Comparison of ENCODE assay signal across 8 cellular contexts in genomic region chr4:143183513-143184216, GRCh38. TPM values are rescaled to one million over a fixed set of nuclear protein-coding genes. Genes with fewer than 3 reads are reported as not detected.
A peak's percentile ranks its signal among the peaks of the same experiment; 100 is the strongest.
DNase-seq lines count a peak whose midpoint lies in the region; ATAC-seq, FAIRE-seq and TF ChIP-seq lines count a peak whose summit lies in the region.

No MANE protein-coding gene starts in this region.

- peak overlapping the region; percentile 97 for H2AFZ ChIP-seq in GM23248
- peak overlapping the region; percentile 65 for H2AFZ ChIP-seq in endothelial cell of umbilical vein (ENCODE audit: low read depth, low read length)

- 77% methylated on average over 9 of the region's 9 CpGs for WGBS in GM23248 (ENCODE audit: low coverage in 1 of 2, low lambda C conversion rate in 2 of 2, missing lambda C conversion rate in 2 of 2), 2 experiments

- H3K79me2 ChIP-seq in GM23248 (ENCODE audit: insufficient read depth): peaks cover 52% of the 10 kb centered on the region
- peaks cover 36% of the 10 kb centered on the region for H3K79me2 ChIP-seq in endothelial cell of umbilical vein (ENCODE audit: control insufficient read depth, insufficient read depth, low read length)

- H3K4me1 ChIP-seq in GM23248 (ENCODE audit: insufficient read depth) (peaks cover 32% of the 10 kb centered on the region), Panc1 (ENCODE audit: control insufficient read depth, insufficient read depth, low read length) (peaks cover 3% of the 10 kb centered on the region; the same call in 1 of the 2 replicates), endothelial cell of umbilical vein (ENCODE audit: control insufficient read depth, extremely low read depth, insufficient read depth, low read length) (peaks cover 22% of the 10 kb centered on the region)

- H3K27me3 ChIP-seq in GM23248 (replicated peaks; ENCODE audit: insufficient read depth) (no peaks in the 10 kb centered on the region), Panc1 (ENCODE audit: control insufficient read depth, insufficient read depth, low read length) (no peaks in the 10 kb centered on the region), endothelial cell of umbilical vein (ENCODE audit: control insufficient read depth in 2 of 2, insufficient read depth in 2 of 2, low read length in 2 of 2) (no peaks in the 10 kb centered on the region)

- H3K36me3 ChIP-seq in GM23248 (ENCODE audit: low read depth) (no peaks in the 10 kb centered on the region), Panc1 (ENCODE audit: control insufficient read depth, insufficient read depth, low read length) (no peaks in the 10 kb centered on the region; the same call in none of the 2 replicates), endothelial cell of umbilical vein (ENCODE audit: control insufficient read depth in 2 of 2, extremely low read depth in 1 of 2, insufficient read depth in 2 of 2, low read length in 2 of 2) (peaks cover 0 to 2% of the 10 kb centered on the region in 2 experiments)

- peak; percentile 36 for DNase-seq in GM23248
- no peak for DNase-seq in Panc1 (ENCODE audit: low read depth, low spot score)
- no peak for DNase-seq in endothelial cell of umbilical vein (ENCODE audit: low read depth, low spot score)
- peak; percentile 26 for DNase-seq in pons (ENCODE audit: low spot score)
- DNase-seq in SHP77 treated with DMSO at 0.1 percent for 48 hours (lab: John Stamatoyannopoulos, UW): no peak
- no peak for DNase-seq in NCI-H524 (lab: John Stamatoyannopoulos, UW)
- no peak for DNase-seq in OCI-M2 (lab: John Stamatoyannopoulos, UW; ENCODE audit: unreplicated experiment)
- no peak for DNase-seq in sciatic nerve (ENCODE audit: low spot score)

- H3K9me1 ChIP-seq in endothelial cell of umbilical vein (replicated peaks; ENCODE audit: control insufficient read depth, extremely low read depth, insufficient read depth, low read length): no peaks in the 10 kb centered on the region

- FAIRE-seq in endothelial cell of umbilical vein (lab: Jason Lieb, UNC): no peak

- dilution Hi-C loops in endothelial cell of umbilical vein (cut with MboI; ENCODE audit: extremely low pct_ligation_motif_present, low sequenced_read_pairs): no loop called here

- peak overlapping the region; percentile 96 for H3K27ac ChIP-seq in GM23248
- peak overlapping the region; percentile 92 for H3K27ac ChIP-seq in Panc1 (ENCODE audit: low read length)
- peak overlapping the region; percentile 73 for H3K27ac ChIP-seq in endothelial cell of umbilical vein (ENCODE audit: insufficient read depth, low read depth, low read length)

- peak overlapping the region; percentile 97 for H3K9ac ChIP-seq in GM23248
- H3K9ac ChIP-seq in endothelial cell of umbilical vein (replicated peaks; ENCODE audit: extremely low read depth, insufficient read depth, low read length): peak overlapping the region; percentile 91

- ATAC-seq in Panc1: no peak
- ATAC-seq in sciatic nerve: no peak

- TF ChIP-seq POLR2A in endothelial cell of umbilical vein (IDR thresholded peaks at IDR 0.05; ENCODE audit: low read depth, low read length): no peak

- H3K4me3 ChIP-seq in GM23248 (peak overlapping the region; percentile 87), Panc1 (ENCODE audit: low read depth in 2 of 2, low read length in 2 of 2) (peak overlapping the region; percentile 82 to 92), endothelial cell of umbilical vein (replicated peaks in 1 of 3; ENCODE audit: insufficient read depth in 1 of 3, low read depth in 1 of 3, low read length in 3 of 3) (peak overlapping the region; percentile 64 to 84 (median 69))

- TSS peak; percentile 97 for BruUV-seq in Panc1 (replicated peaks; lab: Mats Ljungman, UMichigan)
- BruUV-seq in endothelial cell of umbilical vein (replicated peaks; lab: Mats Ljungman, UMichigan): no TSS peak

- no peaks in the 10 kb centered on the region for H3K9me2 ChIP-seq in GM23248 (ENCODE audit: insufficient read depth)

- H3K4me2 ChIP-seq in GM23248 (ENCODE audit: unreplicated experiment): peak overlapping the region; percentile 91
- peak overlapping the region; percentile 95 for H3K4me2 ChIP-seq in endothelial cell of umbilical vein (ENCODE audit: insufficient read depth, low read length)

- H4K20me1 ChIP-seq in GM23248 (ENCODE audit: insufficient read depth): no peaks in the 10 kb centered on the region; the same call in 1 of the 2 replicates
- H4K20me1 ChIP-seq in endothelial cell of umbilical vein (replicated peaks; ENCODE audit: control insufficient read depth, extremely low read depth, insufficient read depth, low read length): no peaks in the 10 kb centered on the region

- H3K9me3 ChIP-seq in GM23248 (ENCODE audit: low read depth) (no peaks in the 10 kb centered on the region), Panc1 (ENCODE audit: control insufficient read depth, insufficient read depth, low read depth, low read length) (no peaks in the 10 kb centered on the region), endothelial cell of umbilical vein (replicated peaks; ENCODE audit: control insufficient read depth, insufficient read depth, low read length) (no peaks in the 10 kb centered on the region)

- peaks cover 24% of the 10 kb centered on the region for H3F3A ChIP-seq in GM23248 (ENCODE audit: insufficient read depth)

- POLR2A ChIA-PET in Panc1 (lab: Charles Lee) (no interaction called here), endothelial cell of umbilical vein (lab: Charles Lee) (no interaction called here)

- CTCF ChIA-PET in Panc1 (lab: Charles Lee) (no interaction called here), endothelial cell of umbilical vein (lab: Charles Lee) (no interaction called here)

- TF ChIP-seq CTCF in Panc1 (IDR thresholded peaks at IDR 0.05): no peak
- TF ChIP-seq CTCF in endothelial cell of umbilical vein (IDR thresholded peaks at IDR 0.05; ENCODE audit: extremely low read depth in 1 of 2, insufficient read depth in 1 of 2, low read depth in 1 of 2, low read length in 2 of 2): no peak

- in situ Hi-C loops in GM23248 (cut with MboI) (no loop called here), Panc1 (cut with HindIII; ENCODE audit: low pct_unique_long_range_greater_than_20kb, low sequenced_read_pairs) (no loop called here)

- intact Hi-C loops in Panc1 (cut with micrococcal nuclease; ENCODE audit: unreplicated experiment) (no loop called here), endothelial cell of umbilical vein (cut with micrococcal nuclease) (loop anchor here (1.0 to 10.0 kb wide), 4 partner anchors 153 to 1829 kb away; partner anchors contain the start of genes GAB1 and INPP4B), sciatic nerve (cut with DNase I) (no loop called here)

TF ChIP-seq in endothelial cell of umbilical vein, 7 proteins besides CTCF, POLR2A, EP300 and RAD21:
- TF ChIP-seq MAX (IDR thresholded peaks at IDR 0.05; ENCODE audit: insufficient read depth, insufficient read length): no peak
- TF ChIP-seq GATA2 (IDR thresholded peaks at IDR 0.05; ENCODE audit: insufficient read depth, insufficient read length, low read depth, low read length): no peak

RNA-seq across cellular contexts. Expression of gene USP38, which starts 1.1 kb away (rescaled TPM):
- 19.3 and 20.1 TPM in 2 replicates for total RNA-seq in GM23248 (2014; rRNA removed; shearing (Covaris generic))
- polyA plus RNA-seq in GM23248 (2016; fragmentation: Nextera tagmentation; extraction: Ambion mirVana) (9.6 TPM in 2 replicates), endothelial cell of umbilical vein (6.7 and 7.5 TPM in 2 replicates)
- total RNA-seq in Panc1 (2021; ENCODE audit: unreplicated experiment) (11.7 TPM), endothelial cell of umbilical vein (17.0 and 18.1 TPM in 2 replicates), sciatic nerve (16.2 TPM)
- polyA plus RNA-seq in Panc1 (2012; ENCODE audit: insufficient read length): 5.1 TPM
- polyA plus RNA-seq in endothelial cell of umbilical vein (2011; cell fraction: cytosol; rRNA removed): 7.3 and 7.7 TPM in 2 replicates
- 8.1 and 8.3 TPM in 2 replicates for polyA plus RNA-seq in endothelial cell of umbilical vein (2011; cell fraction: nucleus; rRNA removed)
- polyA plus RNA-seq in endothelial cell of umbilical vein (2012): 8.2 and 11.7 TPM in 2 replicates
- 34.8 and 36.2 TPM in 2 replicates for polyA minus RNA-seq in endothelial cell of umbilical vein
- 19.0 TPM for polyA minus RNA-seq in endothelial cell of umbilical vein (2011; cell fraction: cytosol; rRNA and poly(A)+ RNA removed)
- polyA minus RNA-seq in endothelial cell of umbilical vein (2011; cell fraction: nucleus; rRNA and poly(A)+ RNA removed): 29.5 and 32.7 TPM in 2 replicates

Comparison
In these comparisons a context has a peak if more than half of its experiments do, and no peak if none do; other contexts are left out.
1. DNase-seq: peak in GM23248 (single experiment) and pons (single experiment); none in Panc1 (single experiment), endothelial cell of umbilical vein (single experiment), SHP77 treated with DMSO at 0.1 percent for 48 hours (single experiment), NCI-H524 (0 of 2), OCI-M2 (single experiment) and sciatic nerve (single experiment).
2. Peak in every context shown above with its lines, with median percentiles within 50 percentile points of each other: H3K27ac ChIP-seq and H3K4me3 ChIP-seq.